ENCODE assay signal across 21 cellular contexts in genomic region chr19:17415107-17415506, GRCh38. TPM values are rescaled to one million over a fixed set of nuclear protein-coding genes. Genes with fewer than 3 reads are reported as not detected.
A peak's percentile ranks its signal among the peaks of the same experiment; 100 is the strongest.
DNase-seq lines count a peak whose midpoint lies in the region; ATAC-seq and TF ChIP-seq lines count a peak whose summit lies in the region.
"Had no signal": no experiment of that assay in that cellular context is flagged by ENCODE, and none has a peak within 500 bp of the region (broad histone marks: within the 10 kb centered on the region; RNA-seq: fewer than 3 reads in every experiment).

No MANE protein-coding gene starts in this region.

- H3K4me1 ChIP-seq in GM23338 (ENCODE audit: insufficient read depth), result peaks cover 30% of the 10 kb centered on the region
- H3K4me1 ChIP-seq in tibial artery, result peaks cover 0 to 7% (median under 1%) of the 10 kb centered on the region in 4 donors

- no peak overlapping the region for H2AFZ ChIP-seq in GM23338

- peaks cover 34% of the 10 kb centered on the region for H3K27me3 Mint-ChIP-seq in GM23338 (ENCODE audit: insufficient read depth, low read depth, poor library complexity)
- H3K27me3 Mint-ChIP-seq in brain, result peaks cover 8% of the 10 kb centered on the region
- peaks cover 7% of the 10 kb centered on the region for H3K27me3 Mint-ChIP-seq in nephron progenitor cell (ENCODE audit: low read depth, poor library complexity)
- H3K27me3 Mint-ChIP-seq: activated T-helper 17 cell treated with anti-CD3 and anti-CD28 coated beads, Interleukin-2, amount 50 U/mL, for 72 hours; naive B cell had no signal

- H3K4me1 Mint-ChIP-seq in GM23338 (peaks cover 29% of the 10 kb centered on the region), brain (peaks cover 36% of the 10 kb centered on the region), nephron progenitor cell (peaks cover 80% of the 10 kb centered on the region)
- H3K4me1 Mint-ChIP-seq: activated T-helper 17 cell treated with anti-CD3 and anti-CD28 coated beads, Interleukin-2, amount 50 U/mL, for 72 hours had no signal

- peak; percentile 41 for ATAC-seq in GM23338
- ATAC-seq: activated T-helper 17 cell treated with anti-CD3 and anti-CD28 coated beads, Interleukin-2, amount 50 U/mL, for 72 hours had no signal

- H3K79me2 ChIP-seq in GM23338 (replicated peaks; ENCODE audit: insufficient read depth), result no peaks in the 10 kb centered on the region

- 0 out of 2 replicates have a peak, but pooled peaks cover 6% of the 10 kb centered on the region for H3F3A ChIP-seq in GM23338 (replicated peaks; ENCODE audit: low read depth)

- H3K27ac Mint-ChIP-seq in GM23338 (peak overlapping the region; percentile 81), brain (peak overlapping the region in 4 of 5 experiments; percentile 25 to 74 (median 61)), nephron progenitor cell (peak overlapping the region; percentile 97)
- H3K27ac Mint-ChIP-seq: activated T-helper 17 cell treated with anti-CD3 and anti-CD28 coated beads, Interleukin-2, amount 50 U/mL, for 72 hours had no signal

- no peaks in the 10 kb centered on the region for H4K20me1 ChIP-seq in GM23338 (replicated peaks; ENCODE audit: insufficient read depth)

- peak overlapping the region; percentile 71 for H3K4me2 ChIP-seq in GM23338
- H3K4me2 ChIP-seq: SK-N-SH had no signal

- no peaks in the 10 kb centered on the region for H3K9me2 ChIP-seq in GM23338 (ENCODE audit: insufficient read depth)
- H3K9me2 ChIP-seq: SK-N-SH had no signal

- no peaks in the 10 kb centered on the region for H3K36me3 ChIP-seq in GM23338 (ENCODE audit: insufficient read depth)
- no peaks in the 10 kb centered on the region for H3K36me3 ChIP-seq in tibial artery
- H3K36me3 ChIP-seq: esophagus muscularis mucosa had no signal

- no peaks in the 10 kb centered on the region for H3K9me3 ChIP-seq in tibial artery
- H3K9me3 ChIP-seq: esophagus muscularis mucosa, SK-N-SH had no signal

- no peak for TF ChIP-seq CTCF in GM23338 (conservative IDR thresholded peaks at IDR 0.05; ENCODE audit: low read depth in 2 of 2)
- TF ChIP-seq CTCF in brain (conservative IDR thresholded peaks at IDR 0.05), result no peak
- no peak for TF ChIP-seq CTCF in nephron progenitor cell (IDR thresholded peaks at IDR 0.05)
- no peak for TF ChIP-seq CTCF in tibial artery (IDR thresholded peaks at IDR 0.05)

- H3K4me3 Mint-ChIP-seq in GM23338 (peak overlapping the region; percentile 67), brain (peak overlapping the region; percentile 41 to 68 (median 65)), nephron progenitor cell (peak overlapping the region; percentile 53)
- H3K4me3 Mint-ChIP-seq: activated T-helper 17 cell treated with anti-CD3 and anti-CD28 coated beads, Interleukin-2, amount 50 U/mL, for 72 hours had no signal

- H3K27ac ChIP-seq in GM23338 (ENCODE audit: low read depth) (0 out of 2 replicates have a peak overlapping the region, but pooled peaks have one; percentile 39), substantia nigra (ENCODE audit: low read depth, low read length, poor library complexity, severe bottlenecking) (no peak overlapping the region), tibial artery (no peak overlapping the region)
- H3K27ac ChIP-seq: esophagus muscularis mucosa had no signal

- H3K9me3 Mint-ChIP-seq in GM23338, result no peaks in the 10 kb centered on the region
- peaks cover 0 to 3% (median 0%) of the 10 kb centered on the region in 5 experiments for H3K9me3 Mint-ChIP-seq in brain
- H3K9me3 Mint-ChIP-seq in nephron progenitor cell, result no peaks in the 10 kb centered on the region
- H3K9me3 Mint-ChIP-seq: activated T-helper 17 cell treated with anti-CD3 and anti-CD28 coated beads, Interleukin-2, amount 50 U/mL, for 72 hours; naive B cell had no signal

- H3K36me3 Mint-ChIP-seq in GM23338 (ENCODE audit: low read depth), result peaks cover 11% of the 10 kb centered on the region; the same call in 2 of the 3 replicates
- H3K36me3 Mint-ChIP-seq in brain, result no peaks in the 10 kb centered on the region
- peaks cover 14% of the 10 kb centered on the region for H3K36me3 Mint-ChIP-seq in nephron progenitor cell (ENCODE audit: low read depth)

- intact Hi-C loops in head of caudate nucleus (cut with DNase I) (no loop called here), tibial artery (cut with DNase I; ENCODE audit: low total_unique reads) (no loop called here)

- H3K27me3 ChIP-seq in GM23338 (ENCODE audit: insufficient read depth) (peaks cover 33% of the 10 kb centered on the region), tibial artery (peaks cover 0 to 8% of the 10 kb centered on the region in 2 donors)

- peak; percentile 92 for DNase-seq in GM23338 (ENCODE audit: low spot score)
- peak; percentile 71 for DNase-seq in NCI-H2171 treated with DMSO at 0.1 percent for 48 hours (lab: John Stamatoyannopoulos, UW)
- DNase-seq in nephron progenitor cell, result no peak
- DNase-seq in head of caudate nucleus, result no peak
- no peak for DNase-seq in substantia nigra (lab: John Stamatoyannopoulos, UW)
- DNase-seq in NCI-H748 treated with DMSO at 0.1 percent for 48 hours (lab: John Stamatoyannopoulos, UW), result no peak
- DNase-seq in tibial artery, result no peak
- DNase-seq: amygdala; central memory CD4-positive, alpha-beta T cell; IMR-90; naive B cell; NCI-H2029; SK-N-SH had no signal

- peak overlapping the region; percentile 43 for H3K4me3 ChIP-seq in GM23338
- H3K4me3 ChIP-seq in tibial artery, result no peak overlapping the region
- H3K4me3 ChIP-seq: esophagus muscularis mucosa, lung had no signal

TF ChIP-seq in GM23338, 12 proteins besides CTCF, POLR2A, EP300 and RAD21 (continues in another document):
- TF ChIP-seq EZH2 (IDR thresholded peaks at IDR 0.05; ENCODE audit: low read depth, unreplicated experiment) (no peak), REST (IDR thresholded peaks at IDR 0.05; ENCODE audit: unreplicated experiment) (no peak), ZNF114 (CRISPR knock-in tag; IDR thresholded peaks at IDR 0.05) (no peak), POLR2AphosphoS5 (IDR thresholded peaks at IDR 0.05; ENCODE audit: low read depth) (peak; percentile 38; the same call in 1 of the 2 replicates)

RNA-seq across cellular contexts. Expression of gene MVB12A, which starts 4.7 kb away (rescaled TPM):
- total RNA-seq in GM23338 (2014; rRNA removed; shearing (Covaris generic)), result 49.9 and 60.3 TPM in 2 replicates
- polyA plus RNA-seq in GM23338 (2016; fragmentation: Nextera tagmentation; extraction: Ambion mirVana) (36.6 and 43.5 TPM in 2 replicates), brain (ENCODE audit: insufficient read depth, low read depth, low replicate concordance) (64.9 TPM)

RNA-seq across cellular contexts. Expression of gene BST2, which starts 9.7 kb away (rescaled TPM):
- total RNA-seq in GM23338 (2014; rRNA removed; shearing (Covaris generic)), result 28.9 and 33.9 TPM in 2 replicates
- 22.0 and 24.9 TPM in 2 replicates for polyA plus RNA-seq in GM23338 (2016; fragmentation: Nextera tagmentation; extraction: Ambion mirVana)
- polyA plus RNA-seq in brain (ENCODE audit: insufficient read depth, low read depth, low replicate concordance), result 39.4 TPM

RNA-seq across cellular contexts. Expression of gene CCDC194, which starts 21.1 kb away (rescaled TPM):
- total RNA-seq in GM23338 (2014; rRNA removed; shearing (Covaris generic)), result 0.49 TPM in 1 of 2 replicates, not detected in the other
- polyA plus RNA-seq in GM23338 (2016; fragmentation: Nextera tagmentation; extraction: Ambion mirVana) (0.38 TPM in 1 of 2 replicates, not detected in the other), brain (ENCODE audit: insufficient read depth, low read depth, low replicate concordance) (not detected)
- total RNA-seq: esophagus muscularis mucosa, glomerular endothelial cell, IMR-90, subcutaneous adipose tissue had no signal
- polyA plus RNA-seq: IMR-90, SK-N-SH had no signal

RNA-seq across cellular contexts. Expression of gene TMEM221, which starts 33.4 kb away (rescaled TPM):
- total RNA-seq in GM23338 (2014; rRNA removed; shearing (Covaris generic)), result 0.90 and 1.8 TPM in 2 replicates
- 0.40 and 1.8 TPM in 2 replicates for polyA plus RNA-seq in GM23338 (2016; fragmentation: Nextera tagmentation; extraction: Ambion mirVana)
- polyA plus RNA-seq in brain (ENCODE audit: insufficient read depth, low read depth, low replicate concordance), result 1.3 TPM
- total RNA-seq: activated CD8-positive, alpha-beta memory T cell treated with anti-CD3 and anti-CD28 coated beads for 36 hours; activated T-helper 17 cell treated with anti-CD3 and anti-CD28 coated beads, Interleukin-2, amount 50 U/mL, for 72 hours; Daoy; IMR-90 had no signal

RNA-seq across cellular contexts. Expression of gene PLVAP, which starts 38.0 kb away (rescaled TPM):
- not detected in 2 replicates for total RNA-seq in GM23338 (2014; rRNA removed; shearing (Covaris generic))
- not detected in 2 replicates for polyA plus RNA-seq in GM23338 (2016; fragmentation: Nextera tagmentation; extraction: Ambion mirVana)
- polyA plus RNA-seq in brain (ENCODE audit: insufficient read depth, low read depth, low replicate concordance), result 35.9 TPM
- total RNA-seq: activated CD8-positive, alpha-beta memory T cell treated with anti-CD3 and anti-CD28 coated beads for 36 hours; Daoy; IMR-90 had no signal
- polyA plus RNA-seq: IMR-90, SK-N-SH had no signal

Comparison
In these comparisons a context has a peak if more than half of its experiments do, and no peak if none do; other contexts are left out.
1. DNase-seq: peak in GM23338 (single experiment) and NCI-H2171 treated with DMSO at 0.1 percent for 48 hours (single experiment); none in nephron progenitor cell (single experiment), head of caudate nucleus (0 of 42), substantia nigra (0 of 49), NCI-H748 treated with DMSO at 0.1 percent for 48 hours (single experiment) and tibial artery (0 of 2).
2. Peak in every context shown above with its lines, with median percentiles within 50 percentile points of each other: H3K27ac Mint-ChIP-seq and H3K4me3 Mint-ChIP-seq.